ENCODE assay signal across 8 cellular contexts in the genomic region with DNA sequence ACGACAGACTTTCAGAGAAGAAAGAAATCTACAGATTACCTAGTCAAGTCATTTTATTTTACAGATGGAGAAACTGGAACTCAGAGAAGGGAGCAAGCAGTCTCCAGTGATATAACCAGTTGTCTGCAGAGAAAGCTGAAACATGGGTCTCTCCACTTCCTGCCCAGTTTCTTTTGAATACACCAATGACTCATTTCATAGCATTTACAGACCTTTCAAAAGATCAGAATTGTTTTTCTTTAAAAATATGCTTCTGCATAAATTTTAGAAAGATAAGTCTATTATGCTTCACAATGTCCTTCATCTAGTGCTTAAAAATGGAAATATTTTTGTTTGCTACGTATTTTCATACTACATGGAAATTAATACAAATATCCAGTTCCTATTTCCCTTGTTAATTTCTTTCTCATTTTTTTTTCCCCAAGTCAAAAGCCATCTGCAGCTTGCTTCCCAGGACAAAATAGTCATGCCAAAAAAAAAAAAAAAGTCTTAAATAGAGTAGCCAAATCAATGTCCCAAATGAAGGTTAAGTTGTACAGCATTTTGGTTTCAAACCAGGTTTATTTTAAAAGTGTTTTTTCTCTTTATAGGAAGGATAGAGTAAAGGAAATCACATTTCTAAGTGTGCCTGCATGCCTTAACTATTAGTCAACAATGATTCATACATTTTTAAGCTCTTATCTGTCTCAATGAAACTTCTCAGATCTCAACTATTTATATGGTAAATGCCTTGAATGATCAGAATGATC. TPM values are rescaled to one million over a fixed set of nuclear protein-coding genes. Genes with fewer than 3 reads are reported as not detected.
A peak's percentile ranks its signal among the peaks of the same experiment; 100 is the strongest.
DNase-seq lines count a peak whose midpoint lies in the region; ATAC-seq and TF ChIP-seq lines count a peak whose summit lies in the region.

No MANE protein-coding gene starts in this region.

- no peak overlapping the region for H3K23ac ChIP-seq in neuronal stem cell (ENCODE audit: low read depth, low read length, poor library complexity)

- TF ChIP-seq CTCF in coronary artery (IDR thresholded peaks at IDR 0.05) = no peak

- H4K8ac ChIP-seq in neuronal stem cell (ENCODE audit: low read depth, low read length) = no peak overlapping the region

- H2AK5ac ChIP-seq in neuronal stem cell (ENCODE audit: low read depth, low read length) = no peak overlapping the region

- H4K91ac ChIP-seq in neuronal stem cell (ENCODE audit: low read depth, low read length, poor library complexity) = no peak overlapping the region

- H3K4me1 Mint-ChIP-seq in activated CD8-positive, alpha-beta memory T cell treated with anti-CD3 and anti-CD28 coated beads, Interleukin-2, amount 10 ng/mL, durations not matched to agents 7 days and 5 days = peaks cover 55% of the 10 kb centered on the region

- CTCF ChIA-PET in activated CD8-positive, alpha-beta memory T cell treated with anti-CD3 and anti-CD28 coated beads, Interleukin-2, amount 10 ng/mL, durations not matched to agents 7 days and 5 days (lab: Charles Lee) = interaction anchor here (0.6 to 3.7 kb wide), 12 partner anchors 11 to 76 kb away, joined by 3 to 35 read pairs (median 4); partner anchors contain the start of gene ARHGAP18

- H3K27ac Mint-ChIP-seq in activated CD8-positive, alpha-beta memory T cell treated with anti-CD3 and anti-CD28 coated beads, Interleukin-2, amount 10 ng/mL, durations not matched to agents 7 days and 5 days = peak overlapping the region; percentile 95

- no peaks in the 10 kb centered on the region for H3K27me3 Mint-ChIP-seq in activated CD8-positive, alpha-beta memory T cell treated with anti-CD3 and anti-CD28 coated beads, Interleukin-2, amount 10 ng/mL, durations not matched to agents 7 days and 5 days

- no peak overlapping the region for H3K9ac ChIP-seq in neuronal stem cell (ENCODE audit: low read depth, low read length, poor library complexity)

- peak; percentile 62 for DNase-seq in activated CD8-positive, alpha-beta memory T cell treated with anti-CD3 and anti-CD28 coated beads, Interleukin-2, amount 10 ng/mL, durations not matched to agents 7 days and 5 days
- no peak for DNase-seq in activated CD8-positive, alpha-beta memory T cell treated with anti-CD3 and anti-CD28 coated beads, Interleukin-2, amount 50 U/mL, for 4 hours
- DNase-seq in NCI-H226 = peak; percentile 73
- DNase-seq in coronary artery (ENCODE audit: low spot score) = no peak
- DNase-seq in neuronal stem cell (ENCODE audit: low spot score) = no peak
- no peak for DNase-seq in NCI-H2081 (lab: John Stamatoyannopoulos, UW)
- no peak for DNase-seq in GF-D8 (lab: John Stamatoyannopoulos, UW)

- H2AFZ ChIP-seq in neuronal stem cell (ENCODE audit: low read length) = peak overlapping the region; percentile 47

- no peaks in the 10 kb centered on the region for H3K9me3 Mint-ChIP-seq in activated CD8-positive, alpha-beta memory T cell treated with anti-CD3 and anti-CD28 coated beads, Interleukin-2, amount 10 ng/mL, durations not matched to agents 7 days and 5 days (ENCODE audit: low read depth)

- no peak overlapping the region for H2BK120ac ChIP-seq in neuronal stem cell (ENCODE audit: low read depth, low read length)

- no peaks in the 10 kb centered on the region for H3K36me3 ChIP-seq in neuronal stem cell (replicated peaks in 1 of 2; ENCODE audit: control insufficient read depth in 2 of 2, insufficient read depth in 2 of 2, low read length in 2 of 2)

- no peaks in the 10 kb centered on the region for H3K9me3 ChIP-seq in neuronal stem cell (replicated peaks in 1 of 2; ENCODE audit: control insufficient read depth in 2 of 2, insufficient read depth in 1 of 2, low read depth in 1 of 2, low read length in 2 of 2)

- H2BK12ac ChIP-seq in neuronal stem cell (ENCODE audit: low read length) = no peak overlapping the region

- H2BK5ac ChIP-seq in neuronal stem cell (ENCODE audit: low read length) = no peak overlapping the region

- no peaks in the 10 kb centered on the region for H3K27me3 ChIP-seq in neuronal stem cell (ENCODE audit: control insufficient read depth in 3 of 3, insufficient read depth in 3 of 3, low read depth in 1 of 3, low read length in 3 of 3)

- peak; percentile 69 for ATAC-seq in activated CD8-positive, alpha-beta memory T cell treated with anti-CD3 and anti-CD28 coated beads, Interleukin-2, amount 10 ng/mL, durations not matched to agents 7 days and 5 days
- peak; percentile 62 for ATAC-seq in HG02759 (IDR thresholded peaks at IDR 0.05; ENCODE audit: unreplicated experiment)

- H3K4me1 ChIP-seq in neuronal stem cell (ENCODE audit: control insufficient read depth in 2 of 2, insufficient read depth in 1 of 2, low read depth in 1 of 2, low read length in 2 of 2) = no peaks in the 10 kb centered on the region

- H3K4me3 ChIP-seq in coronary artery (no peak overlapping the region), neuronal stem cell (ENCODE audit: low read length in 2 of 2) (no peak overlapping the region)

- H2BK15ac ChIP-seq in neuronal stem cell (ENCODE audit: low read length) = no peak overlapping the region

- H3K14ac ChIP-seq in neuronal stem cell (ENCODE audit: low read length) = no peak overlapping the region

- H3K4me2 ChIP-seq in neuronal stem cell (ENCODE audit: insufficient read depth, low read length, poor library complexity, severe bottlenecking) = no peak overlapping the region

- WGBS in neuronal stem cell (ENCODE audit: extremely low coverage in 2 of 2, insufficient read length in 2 of 2, insufficient replicate concordance in 1 of 2), 2 donors = no CpG with 5 or more reads among the region's 2 CpGs

- peak overlapping the region; percentile 71 for H3K4me3 Mint-ChIP-seq in activated CD8-positive, alpha-beta memory T cell treated with anti-CD3 and anti-CD28 coated beads, Interleukin-2, amount 10 ng/mL, durations not matched to agents 7 days and 5 days

- H3K36me3 Mint-ChIP-seq in activated CD8-positive, alpha-beta memory T cell treated with anti-CD3 and anti-CD28 coated beads, Interleukin-2, amount 10 ng/mL, durations not matched to agents 7 days and 5 days = peaks cover 15% of the 10 kb centered on the region

- H3K18ac ChIP-seq in neuronal stem cell (ENCODE audit: low read length) = no peak overlapping the region

- H3K4ac ChIP-seq in neuronal stem cell (ENCODE audit: low read length) = no peak overlapping the region

- no peaks in the 10 kb centered on the region for H3K79me1 ChIP-seq in neuronal stem cell (ENCODE audit: low read depth, low read length)

- H3K27ac ChIP-seq in coronary artery (peak overlapping the region; percentile 22 to 76), neuronal stem cell (replicated peaks; ENCODE audit: low read length) (no peak overlapping the region)

RNA-seq across cellular contexts. Expression of gene ARHGAP18, which starts 36.9 kb away (rescaled TPM):
- total RNA-seq in activated CD8-positive, alpha-beta memory T cell treated with anti-CD3 and anti-CD28 coated beads, Interleukin-2, amount 10 ng/mL, durations not matched to agents 7 days and 5 days = 10 to 100 TPM; 14.1 to 20.8 TPM
- polyA plus RNA-seq in neuronal stem cell (2013, experiment 1 of 2) = 3.1 TPM
- 3.2 TPM for polyA plus RNA-seq in neuronal stem cell (2013, experiment 2 of 2)

Comparison
In these comparisons a context has a peak if more than half of its experiments do, and no peak if none do; other contexts are left out.
1. DNase-seq: peak in activated CD8-positive, alpha-beta memory T cell treated with anti-CD3 and anti-CD28 coated beads, Interleukin-2, amount 10 ng/mL, durations not matched to agents 7 days and 5 days (single experiment) and NCI-H226 (single experiment); none in activated CD8-positive, alpha-beta memory T cell treated with anti-CD3 and anti-CD28 coated beads, Interleukin-2, amount 50 U/mL, for 4 hours (single experiment), coronary artery (single experiment), neuronal stem cell (single experiment), NCI-H2081 (0 of 2) and GF-D8 (single experiment).